ENCODE assay signal across 26 cellular contexts in genomic region chr4:157854819-157855218, GRCh38.
A peak's percentile ranks its signal among the peaks of the same experiment; 100 is the strongest.
DNase-seq lines count a peak whose midpoint lies in the region; ATAC-seq, FAIRE-seq and TF ChIP-seq lines count a peak whose summit lies in the region.
"Had no signal": no experiment of that assay in that cellular context is flagged by ENCODE, and none has a peak within 500 bp of the region (broad histone marks: within the 10 kb centered on the region; RNA-seq: fewer than 3 reads in every experiment).

No MANE protein-coding gene starts in this region.

- H3K27me3 Mint-ChIP-seq in GM23338 (ENCODE audit: insufficient read depth, low read depth, poor library complexity) (no peaks in the 10 kb centered on the region), WTC11 (ENCODE audit: low read depth) (no peaks in the 10 kb centered on the region)
- H3K27me3 Mint-ChIP-seq: CD4-positive, alpha-beta memory T cell; CD4-positive, CD25-positive, alpha-beta regulatory T cell; CD8-positive, alpha-beta memory T cell had no signal

- no peak for TF ChIP-seq RAD21 in GM12878 (IDR thresholded peaks at IDR 0.05; ENCODE audit: insufficient read depth, low read depth, low read length)

- no peaks in the 10 kb centered on the region for H3K79me1 ChIP-seq in neuronal stem cell (ENCODE audit: low read depth, low read length)

- no peak overlapping the region for H3K4me2 ChIP-seq in GM23338
- H3K4me2 ChIP-seq in GM12878 (ENCODE audit: control insufficient read depth, insufficient read depth) = no peak overlapping the region
- no peak overlapping the region for H3K4me2 ChIP-seq in neuronal stem cell (ENCODE audit: insufficient read depth, low read length, poor library complexity, severe bottlenecking)
- H3K4me2 ChIP-seq: BLaER1 had no signal

- no peak overlapping the region for H4K8ac ChIP-seq in neuronal stem cell (ENCODE audit: low read depth, low read length)

- no TSS peak for BruUV-seq in GM12878 (replicated peaks; lab: Mats Ljungman, UMichigan)

- H2BK120ac ChIP-seq in neuronal stem cell (ENCODE audit: low read depth, low read length) = no peak overlapping the region

- no peak for DNase-seq in GM23338 (ENCODE audit: low spot score)
- DNase-seq in GM12878 (ENCODE audit: low read depth, low spot score) = no peak
- no peak for DNase-seq in neuronal stem cell (ENCODE audit: low spot score)
- DNase-seq in WTC11 (ENCODE audit: low spot score) = no peak
- DNase-seq in MV-4-11 (lab: John Stamatoyannopoulos, UW) = no peak
- no peak for DNase-seq in activated CD4-positive, alpha-beta T cell treated with anti-CD3 and anti-CD28 coated beads, Interleukin-2, amount 50 U/mL, for 4 hours
- DNase-seq: 8988T; ACHN; BE2C; C1 segment of cervical spinal cord; CD4-positive, alpha-beta memory T cell; CD4-positive, CD25-positive, alpha-beta regulatory T cell; CD8-positive, alpha-beta memory T cell; COR-L47; DMS 273 treated with DMSO at 0.1 percent for 48 hours; DMS153; DMS53; DMS79; DND-41; EL; GDM1 had no signal

- H3K9me3 Mint-ChIP-seq in GM23338 (no peaks in the 10 kb centered on the region), WTC11 (peaks cover 5% of the 10 kb centered on the region; the same call in 1 of the 2 replicates)

- CTCF ChIA-PET in GM12878 (lab: Yijun Ruan, JAX) (interaction anchor here (0.6 kb wide), 1 partner anchor 382 kb away, joined by 3 read pairs; no protein-coding TSS in a partner anchor), WTC11 (lab: Charles Lee) (no interaction called here)

- no peaks in the 10 kb centered on the region for H3K79me2 ChIP-seq in GM23338 (replicated peaks; ENCODE audit: insufficient read depth)
- no peaks in the 10 kb centered on the region for H3K79me2 ChIP-seq in GM12878 (ENCODE audit: control insufficient read depth, insufficient read depth, low read length)

- no peak overlapping the region for H2BK12ac ChIP-seq in neuronal stem cell (ENCODE audit: low read length)

- no peak overlapping the region for H3K18ac ChIP-seq in neuronal stem cell (ENCODE audit: low read length)

- H3K23ac ChIP-seq in neuronal stem cell (ENCODE audit: low read depth, low read length, poor library complexity) = no peak overlapping the region

- H2BK5ac ChIP-seq in neuronal stem cell (ENCODE audit: low read length) = no peak overlapping the region

- ATAC-seq in GM23338 (no peak), GM12878 (no peak), WTC11 (no peak)

- peak overlapping the region; percentile 78 for H3K27ac Mint-ChIP-seq in GM23338
- no peak overlapping the region for H3K27ac Mint-ChIP-seq in WTC11
- H3K27ac Mint-ChIP-seq: CD14-positive monocyte; CD4-positive, alpha-beta memory T cell; CD4-positive, CD25-positive, alpha-beta regulatory T cell; CD8-positive, alpha-beta memory T cell had no signal

- no peak overlapping the region for H4K91ac ChIP-seq in neuronal stem cell (ENCODE audit: low read depth, low read length, poor library complexity)

- RAD21 ChIA-PET in GM12878 (lab: Charles Lee; ENCODE audit: unreplicated experiment) = no interaction called here

- H3K27me3 ChIP-seq in GM23338 (ENCODE audit: insufficient read depth) (no peaks in the 10 kb centered on the region), GM12878 (replicated peaks in 1 of 2; ENCODE audit: control insufficient read depth in 2 of 2, insufficient read depth in 2 of 2, low read length in 1 of 2) (no peaks in the 10 kb centered on the region), neuronal stem cell (ENCODE audit: control insufficient read depth in 3 of 3, insufficient read depth in 3 of 3, low read depth in 1 of 3, low read length in 3 of 3) (no peaks in the 10 kb centered on the region)
- H3K27me3 ChIP-seq: BE2C, BLaER1 had no signal

- H3K4me1 Mint-ChIP-seq in GM23338 = peaks cover 10% of the 10 kb centered on the region
- peaks cover 9% of the 10 kb centered on the region for H3K4me1 Mint-ChIP-seq in WTC11
- H3K4me1 Mint-ChIP-seq: CD14-positive monocyte; CD4-positive, alpha-beta memory T cell; CD4-positive, CD25-positive, alpha-beta regulatory T cell; CD8-positive, alpha-beta memory T cell had no signal

- H3K4me3 Mint-ChIP-seq in GM23338 (no peak overlapping the region), WTC11 (no peak overlapping the region)
- H3K4me3 Mint-ChIP-seq: CD14-positive monocyte; CD4-positive, alpha-beta memory T cell; CD4-positive, CD25-positive, alpha-beta regulatory T cell; CD8-positive, alpha-beta memory T cell had no signal

- no peaks in the 10 kb centered on the region for H3F3A ChIP-seq in GM23338 (replicated peaks; ENCODE audit: low read depth)

- no peak for FAIRE-seq in GM12878 (lab: Jason Lieb, UNC)
- FAIRE-seq: A204.1, GM12891, GM19239 had no signal

- TF ChIP-seq CTCF in GM23338 (conservative IDR thresholded peaks at IDR 0.05; ENCODE audit: low read depth in 2 of 2) (no peak), GM12878 (IDR thresholded peaks at IDR 0.05 in 2 of 3, conservative IDR thresholded peaks at IDR 0.05 in 1 of 3; ENCODE audit: control insufficient read depth in 2 of 3, extremely low read depth in 1 of 3, insufficient read depth in 1 of 3, low read depth in 3 of 3, low read length in 3 of 3) (no peak), WTC11 (IDR thresholded peaks at IDR 0.05) (no peak)

- H2AK5ac ChIP-seq in neuronal stem cell (ENCODE audit: low read depth, low read length) = no peak overlapping the region

- H3K4ac ChIP-seq in neuronal stem cell (ENCODE audit: low read length) = no peak overlapping the region

- H3K36me3 ChIP-seq in GM23338 (ENCODE audit: insufficient read depth) (no peaks in the 10 kb centered on the region), GM12878 (ENCODE audit: control insufficient read depth in 2 of 2, insufficient read depth in 2 of 2, low read length in 1 of 2) (no peaks in the 10 kb centered on the region), neuronal stem cell (replicated peaks in 1 of 2; ENCODE audit: control insufficient read depth in 2 of 2, insufficient read depth in 2 of 2, low read length in 2 of 2) (no peaks in the 10 kb centered on the region)
- H3K36me3 ChIP-seq: BE2C, BLaER1 had no signal

- H3K9me3 ChIP-seq in GM12878 (replicated peaks; ENCODE audit: control insufficient read depth, insufficient read depth, low read length) (no peaks in the 10 kb centered on the region), neuronal stem cell (replicated peaks in 1 of 2; ENCODE audit: control insufficient read depth in 2 of 2, insufficient read depth in 1 of 2, low read depth in 1 of 2, low read length in 2 of 2) (no peaks in the 10 kb centered on the region)
- H3K9me3 ChIP-seq: BE2C, BLaER1 had no signal

- H3K9ac ChIP-seq in GM12878 (ENCODE audit: control insufficient read depth, insufficient read depth, low read length) = no peak overlapping the region
- H3K9ac ChIP-seq in neuronal stem cell (ENCODE audit: low read depth, low read length, poor library complexity) = no peak overlapping the region
- H3K9ac ChIP-seq: BLaER1 had no signal

- H3K36me3 Mint-ChIP-seq in GM23338 (ENCODE audit: low read depth) (no peaks in the 10 kb centered on the region), WTC11 (no peaks in the 10 kb centered on the region)
- H3K36me3 Mint-ChIP-seq: CD14-positive monocyte; CD4-positive, alpha-beta memory T cell; CD4-positive, CD25-positive, alpha-beta regulatory T cell; CD8-positive, alpha-beta memory T cell had no signal

- H3K4me3 ChIP-seq in GM23338 = no peak overlapping the region
- no peak overlapping the region for H3K4me3 ChIP-seq in GM12878
- no peak overlapping the region for H3K4me3 ChIP-seq in neuronal stem cell (ENCODE audit: low read length in 2 of 2)
- H3K4me3 ChIP-seq: BLaER1 had no signal

- H2AFZ ChIP-seq in GM23338 (0 out of 2 replicates have a peak overlapping the region, but pooled peaks have one; percentile 24), GM12878 (ENCODE audit: control insufficient read depth, low read depth, low read length) (no peak overlapping the region), neuronal stem cell (ENCODE audit: low read length) (peak overlapping the region; percentile 24)

- no peaks in the 10 kb centered on the region for H3K9me2 ChIP-seq in GM23338 (ENCODE audit: insufficient read depth)

- H3K27ac ChIP-seq in GM23338 (ENCODE audit: low read depth) (peak overlapping the region; percentile 28; the same call in 1 of the 2 replicates), GM12878 (ENCODE audit: control insufficient read depth, insufficient read depth) (no peak overlapping the region), neuronal stem cell (replicated peaks; ENCODE audit: low read length) (no peak overlapping the region)
- H3K27ac ChIP-seq: BLaER1 had no signal

- SMC1A ChIA-PET in GM12878 (lab: Charles Lee; ENCODE audit: uncharacterized antibody, unreplicated experiment) = no interaction called here

- no peak for TF ChIP-seq POLR2A in GM12878 (IDR thresholded peaks at IDR 0.05; ENCODE audit: low read depth, low read length)

- H4K20me1 ChIP-seq in GM23338 (replicated peaks; ENCODE audit: insufficient read depth) = no peaks in the 10 kb centered on the region
- H4K20me1 ChIP-seq in GM12878 (ENCODE audit: control insufficient read depth, insufficient read depth) = no peaks in the 10 kb centered on the region
- H4K20me1 ChIP-seq: BLaER1 had no signal

- POLR2A ChIA-PET in GM12878 (lab: Charles Lee) (no interaction called here), WTC11 (lab: Charles Lee) (no interaction called here)

- TF ChIP-seq EP300 in GM12878 (IDR thresholded peaks at IDR 0.05; ENCODE audit: borderline replicate concordance in 1 of 2, control insufficient read depth in 1 of 2, low read depth in 2 of 2, low read length in 2 of 2) = no peak

- WGBS in GM12878 (ENCODE audit: insufficient coverage, insufficient replicate concordance, low lambda C conversion rate, missing lambda C conversion rate) = 60% methylated on average over 5 of the region's 5 CpGs
- WGBS in neuronal stem cell (ENCODE audit: extremely low coverage in 2 of 2, insufficient read length in 2 of 2, insufficient replicate concordance in 1 of 2), 2 donors = no CpG with 5 or more reads among the region's 5 CpGs

- H3K14ac ChIP-seq in neuronal stem cell (ENCODE audit: low read length) = no peak overlapping the region

- in situ Hi-C loops in GM12878 (cut with MboI) = no loop called here

- intact Hi-C loops in GM12878 (cut with micrococcal nuclease; ENCODE audit: unreplicated experiment) = no loop called here

- no peak overlapping the region for H2BK15ac ChIP-seq in neuronal stem cell (ENCODE audit: low read length)

- H3K4me1 ChIP-seq in GM23338 (ENCODE audit: insufficient read depth) (peaks cover 3% of the 10 kb centered on the region; the same call in 1 of the 2 replicates), GM12878 (ENCODE audit: control insufficient read depth, insufficient read depth, low read length) (no peaks in the 10 kb centered on the region), neuronal stem cell (ENCODE audit: control insufficient read depth in 2 of 2, insufficient read depth in 1 of 2, low read depth in 1 of 2, low read length in 2 of 2) (no peaks in the 10 kb centered on the region)
- H3K4me1 ChIP-seq: BE2C, BLaER1 had no signal

TF ChIP-seq in GM12878, 131 proteins besides CTCF, POLR2A, EP300 and RAD21:
- 0 out of 2 replicates have a peak, but pooled peaks have one; percentile 10 for TF ChIP-seq RAD51 (IDR thresholded peaks at IDR 0.05)
- TF ChIP-seq ZBED1 (IDR thresholded peaks at IDR 0.05; ENCODE audit: borderline replicate concordance) = no peak

TF ChIP-seq in WTC11, 78 proteins besides CTCF, POLR2A, EP300 and RAD21 (continues in another document):
- TF ChIP-seq ATF1 (CRISPR knock-in tag; IDR thresholded peaks at IDR 0.05) = no peak
